Comparison of ENCODE assay signal across 15 cellular contexts in the genomic region with DNA sequence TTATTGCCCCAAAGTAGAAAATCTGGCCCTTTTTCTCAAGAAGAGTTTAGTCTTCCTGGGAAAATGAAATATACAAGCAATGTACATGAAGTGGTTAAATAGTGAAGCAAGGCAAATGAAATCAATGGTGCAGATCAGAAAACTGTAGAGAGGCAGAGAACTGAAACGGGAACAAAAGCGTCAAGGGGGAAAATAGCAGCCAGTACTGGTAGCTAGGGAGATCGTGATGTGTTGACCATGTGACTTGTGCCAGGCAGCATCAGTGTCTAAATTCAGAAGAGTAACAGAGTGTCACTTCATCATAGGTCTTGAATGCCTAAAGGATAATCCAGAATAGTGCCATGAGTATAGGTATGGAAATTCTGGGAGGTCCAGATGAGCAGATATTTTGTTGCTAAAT.
DNase-seq lines count a peak whose midpoint lies in the region; ATAC-seq, FAIRE-seq and TF ChIP-seq lines count a peak whose summit lies in the region.
"Had no signal": no experiment of that assay in that cellular context is flagged by ENCODE, and none has a peak within 500 bp of the region (broad histone marks: within the 10 kb centered on the region; RNA-seq: fewer than 3 reads in every experiment).

No MANE protein-coding gene starts in this region.

- TF ChIP-seq CTCF in OCI-LY1 (IDR thresholded peaks at IDR 0.05; ENCODE audit: low read length) (no peak), neural progenitor cell (IDR thresholded peaks at IDR 0.05) (no peak), omental fat pad (IDR thresholded peaks at IDR 0.05) (no peak)

- no peaks in the 10 kb centered on the region for H3K27me3 ChIP-seq in OCI-LY1 (ENCODE audit: insufficient read depth, low read length)
- no peaks in the 10 kb centered on the region for H3K27me3 ChIP-seq in neural progenitor cell
- H3K27me3 ChIP-seq: spleen had no signal

- H3K27ac Mint-ChIP-seq in neural progenitor cell = no peak overlapping the region
- H3K27ac Mint-ChIP-seq: activated T-cell treated with anti-CD3 and anti-CD28 coated beads, Interleukin-2, amount 50 U/mL, for 24 hours; CD4-positive, CD25-positive, alpha-beta regulatory T cell; naive thymus-derived CD8-positive, alpha-beta T cell had no signal

- DNase-seq in GM18507 (ENCODE audit: extremely low spot score, insufficient read length, low read depth) (no peak), neural progenitor cell (ENCODE audit: low spot score) (no peak), omental fat pad (ENCODE audit: low spot score) (no peak), iPS-NIHi11 (ENCODE audit: low spot score) (no peak)
- DNase-seq in activated T-cell treated with anti-CD3 and anti-CD28 coated beads, Interleukin-2, amount 50 U/mL, for 48 hours = no peak
- DNase-seq: activated T-cell treated with anti-CD3 and anti-CD28 coated beads, Interleukin-2, amount 50 U/mL, for 24 hours; CD4-positive, CD25-positive, alpha-beta regulatory T cell; naive thymus-derived CD8-positive, alpha-beta T cell; NCI-H1417 treated with DMSO at 0.1 percent for 48 hours; spleen; WERI-Rb-1 had no signal

- H3K9me3 ChIP-seq in OCI-LY1 (ENCODE audit: low read length) = no peaks in the 10 kb centered on the region
- H3K9me3 ChIP-seq in neural progenitor cell (ENCODE audit: low read depth) = no peaks in the 10 kb centered on the region
- H3K9me3 ChIP-seq: spleen had no signal

- H3K9ac ChIP-seq in OCI-LY1 (ENCODE audit: low read length) (no peak overlapping the region), neural progenitor cell (no peak overlapping the region)

- H3K4me2 ChIP-seq in OCI-LY1 (ENCODE audit: low read length) (0 out of 2 replicates have a peak overlapping the region, but pooled peaks have one; percentile 3), neural progenitor cell (no peak overlapping the region)

- no peaks in the 10 kb centered on the region for H3K9me2 ChIP-seq in OCI-LY1 (ENCODE audit: low read depth, low read length)

- H3F3A ChIP-seq in OCI-LY1 (ENCODE audit: insufficient read depth, low read length) (no peaks in the 10 kb centered on the region), neural progenitor cell (ENCODE audit: low read depth) (no peaks in the 10 kb centered on the region)

- H3K4me3 Mint-ChIP-seq in neural progenitor cell = no peak overlapping the region
- H3K4me3 Mint-ChIP-seq: activated T-cell treated with anti-CD3 and anti-CD28 coated beads, Interleukin-2, amount 50 U/mL, for 24 hours; CD4-positive, CD25-positive, alpha-beta regulatory T cell; naive thymus-derived CD8-positive, alpha-beta T cell had no signal

- H3K79me2 ChIP-seq in OCI-LY1 (ENCODE audit: insufficient read depth, low read length) (no peaks in the 10 kb centered on the region), neural progenitor cell (ENCODE audit: low read depth) (no peaks in the 10 kb centered on the region)

- no peaks in the 10 kb centered on the region for H3K4me1 Mint-ChIP-seq in neural progenitor cell
- H3K4me1 Mint-ChIP-seq: CD4-positive, CD25-positive, alpha-beta regulatory T cell; naive thymus-derived CD8-positive, alpha-beta T cell had no signal

- ATAC-seq in GM21360 (IDR thresholded peaks at IDR 0.05; ENCODE audit: unreplicated experiment) = peak; percentile 73
- ATAC-seq in HG03045 (IDR thresholded peaks at IDR 0.05; ENCODE audit: unreplicated experiment) = peak; percentile 72
- no peak for ATAC-seq in omental fat pad (ENCODE audit: low FRiP score)
- ATAC-seq: naive thymus-derived CD8-positive, alpha-beta T cell; Panc1 had no signal

- peaks cover 21% of the 10 kb centered on the region for H3K36me3 ChIP-seq in OCI-LY1 (ENCODE audit: insufficient read depth, low read length)
- no peaks in the 10 kb centered on the region for H3K36me3 ChIP-seq in neural progenitor cell
- H3K36me3 ChIP-seq: spleen, WERI-Rb-1 had no signal

- H3K4me3 ChIP-seq in OCI-LY1 (ENCODE audit: low read depth, low read length, poor library complexity, severe bottlenecking) (no peak overlapping the region), neural progenitor cell (no peak overlapping the region)
- H3K4me3 ChIP-seq: spleen had no signal

- H4K20me1 ChIP-seq in OCI-LY1 (ENCODE audit: insufficient read depth, low read length) = no peaks in the 10 kb centered on the region
- H4K20me1 ChIP-seq in neural progenitor cell (ENCODE audit: low read depth) = no peaks in the 10 kb centered on the region

- H3K4me1 ChIP-seq in OCI-LY1 (ENCODE audit: insufficient read depth, low read length, severe bottlenecking) (peaks cover 21% of the 10 kb centered on the region), neural progenitor cell (no peaks in the 10 kb centered on the region)

- H3K9me3 Mint-ChIP-seq in neural progenitor cell = no peaks in the 10 kb centered on the region

- no peak overlapping the region for H3K27ac ChIP-seq in OCI-LY1 (ENCODE audit: low read depth, low read length, poor library complexity, severe bottlenecking)
- no peak overlapping the region for H3K27ac ChIP-seq in neural progenitor cell
- H3K27ac ChIP-seq: spleen, WERI-Rb-1 had no signal

- FAIRE-seq in GM18507 (lab: Jason Lieb, UNC) = peak; percentile 88

- no peaks in the 10 kb centered on the region for H3K27me3 Mint-ChIP-seq in neural progenitor cell (ENCODE audit: insufficient read depth, low read depth)
- H3K27me3 Mint-ChIP-seq: activated T-cell treated with anti-CD3 and anti-CD28 coated beads, Interleukin-2, amount 50 U/mL, for 24 hours; CD4-positive, CD25-positive, alpha-beta regulatory T cell had no signal

- peaks cover 7% of the 10 kb centered on the region for H3K36me3 Mint-ChIP-seq in neural progenitor cell
- H3K36me3 Mint-ChIP-seq: CD4-positive, CD25-positive, alpha-beta regulatory T cell; naive thymus-derived CD8-positive, alpha-beta T cell had no signal

- no peak overlapping the region for H2AFZ ChIP-seq in OCI-LY1 (ENCODE audit: low read length)
- H2AFZ ChIP-seq in neural progenitor cell (replicated peaks) = no peak overlapping the region
